In the genomic region with DNA sequence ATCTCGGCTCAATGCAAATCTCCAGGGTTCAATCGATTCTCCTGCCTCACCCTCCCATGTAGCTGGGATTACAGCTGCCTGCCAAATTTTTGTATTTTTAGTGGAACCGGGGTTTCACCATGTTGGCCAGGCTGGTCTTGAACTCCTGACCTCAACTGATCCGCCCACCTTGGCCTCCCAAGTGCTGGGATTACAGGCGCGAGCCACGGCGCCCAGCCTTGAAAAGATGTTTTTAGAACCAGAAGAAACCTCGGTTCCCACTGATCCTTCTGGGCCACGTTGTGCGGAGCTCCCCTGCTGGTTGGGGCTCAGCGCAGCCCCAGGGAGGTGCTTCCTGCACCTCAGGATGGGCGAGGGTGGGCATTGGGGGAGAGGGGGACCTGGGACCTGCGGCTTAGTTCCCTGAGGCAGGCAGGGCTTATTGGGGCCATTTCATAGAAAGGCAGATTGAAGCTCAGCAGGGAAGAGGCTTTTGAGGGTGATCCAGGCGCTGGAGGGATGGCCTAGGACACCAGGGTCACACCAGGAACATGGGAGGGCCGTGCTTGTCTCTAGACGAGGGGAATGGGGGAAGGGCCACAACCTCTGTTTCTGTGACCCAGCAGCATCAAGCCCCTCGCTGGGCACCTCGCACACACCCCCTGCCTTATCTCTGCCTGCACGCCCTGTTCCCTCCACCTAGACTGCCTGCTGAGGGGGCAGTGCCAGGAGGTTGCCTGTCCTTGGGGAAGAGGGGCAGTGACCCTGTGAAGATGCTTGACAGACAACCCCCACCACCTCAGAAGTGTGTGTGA, we compare ENCODE assay signal across 8 cellular contexts. TPM values are rescaled to one million over a fixed set of nuclear protein-coding genes. Genes with fewer than 3 reads are reported as not detected.
A peak's percentile ranks its signal among the peaks of the same experiment; 100 is the strongest.
DNase-seq lines count a peak whose midpoint lies in the region; ATAC-seq and TF ChIP-seq lines count a peak whose summit lies in the region.
"Had no signal": no experiment of that assay in that cellular context is flagged by ENCODE, and none has a peak within 500 bp of the region (broad histone marks: within the 10 kb centered on the region; RNA-seq: fewer than 3 reads in every experiment).

No MANE protein-coding gene starts in this region.

- H3K27ac ChIP-seq in angular gyrus (ENCODE audit: low read depth, low read length): peak overlapping the region; percentile 22
- H3K27ac ChIP-seq in liver (ENCODE audit: low read depth in 1 of 2, low read length in 2 of 2): peak overlapping the region; percentile 49 to 62
- peak overlapping the region; percentile 61 to 82 for H3K27ac ChIP-seq in thoracic aorta

- H3K9ac ChIP-seq in NT2/D1 (ENCODE audit: insufficient read length, low read depth) (peak overlapping the region; percentile 26), liver (ENCODE audit: low read depth in 1 of 2, low read length in 2 of 2) (peak overlapping the region in 1 of 2 donors; percentile 27)

- TF ChIP-seq RAD21 in liver (IDR thresholded peaks at IDR 0.05): peak in 1 of 2 donors; percentile 28

- H3K27me3 ChIP-seq in NT2/D1 (ENCODE audit: insufficient read depth, insufficient read length) (no peaks in the 10 kb centered on the region), liver (ENCODE audit: control insufficient read depth in 4 of 4, insufficient read depth in 4 of 4, low read length in 3 of 4) (no peaks in the 10 kb centered on the region), thoracic aorta (replicated peaks; ENCODE audit: insufficient read depth) (no peaks in the 10 kb centered on the region)

- 60% methylated on average over 20 of the region's 20 CpGs for WGBS in liver

- in situ Hi-C loops in ACHN (cut with HindIII; ENCODE audit: low pct_ligation_motif_present, low pct_unique_long_range_greater_than_20kb, low sequenced_read_pairs): no loop called here

- H3K4me3 ChIP-seq in NT2/D1 (ENCODE audit: insufficient read length, low read depth): no peak overlapping the region
- no peak overlapping the region for H3K4me3 ChIP-seq in liver (ENCODE audit: low read depth in 1 of 3, low read length in 3 of 3)
- peak overlapping the region; percentile 66 for H3K4me3 ChIP-seq in thoracic aorta

- H3K9me3 ChIP-seq in NT2/D1 (ENCODE audit: insufficient read depth, low read length): peaks cover 17% of the 10 kb centered on the region
- H3K9me3 ChIP-seq in liver (ENCODE audit: control insufficient read depth in 4 of 4, low read length in 3 of 4): no peaks in the 10 kb centered on the region
- no peaks in the 10 kb centered on the region for H3K9me3 ChIP-seq in thoracic aorta

- H3K36me3 ChIP-seq in NT2/D1 (ENCODE audit: insufficient read depth, insufficient read length, low read length): peaks cover 43% of the 10 kb centered on the region
- peaks cover 3 to 28% (median 13%) of the 10 kb centered on the region in 4 donors for H3K36me3 ChIP-seq in liver (ENCODE audit: control insufficient read depth in 4 of 4, insufficient read depth in 3 of 4, low read depth in 1 of 4, low read length in 3 of 4)
- no peaks in the 10 kb centered on the region for H3K36me3 ChIP-seq in thoracic aorta

- DNase-seq in NT2/D1 (ENCODE audit: low read depth, low spot score): no peak
- DNase-seq in thoracic aorta (ENCODE audit: low spot score): no peak
- DNase-seq in ACHN: no peak
- no peak for DNase-seq in foreskin melanocyte
- no peak for DNase-seq in NOMO-1 treated with dmso at 0.1 percent for 144 hours (lab: John Stamatoyannopoulos, UW; ENCODE audit: unreplicated experiment)
- DNase-seq: kidney glomerular epithelial cell had no signal

- no peak for ATAC-seq in thoracic aorta (ENCODE audit: insufficient number of reproducible peaks, low FRiP score, low read depth)

- H3K4me1 ChIP-seq in NT2/D1 (ENCODE audit: insufficient read depth, insufficient read length) (peaks cover 5% of the 10 kb centered on the region), liver (ENCODE audit: control insufficient read depth in 4 of 4, insufficient read depth in 4 of 4, low read length in 3 of 4) (peaks cover 11 to 33% (median 17%) of the 10 kb centered on the region in 4 donors), thoracic aorta (ENCODE audit: control insufficient read depth in 1 of 2, low read depth in 2 of 2) (peaks cover 12 to 28% of the 10 kb centered on the region in 2 donors)

- TF ChIP-seq CTCF in liver (IDR thresholded peaks at IDR 0.05; ENCODE audit: low read depth, low read length, missing input control): no peak
- no peak for TF ChIP-seq CTCF in thoracic aorta (IDR thresholded peaks at IDR 0.05)

TF ChIP-seq in liver, 16 proteins besides CTCF, POLR2A, EP300 and RAD21:
- TF ChIP-seq HNF4A (conservative IDR thresholded peaks at IDR 0.05) (peak in 1 of 2 donors; percentile 49), FOXA1 (IDR thresholded peaks at IDR 0.05) (no peak), NR2F2 (IDR thresholded peaks at IDR 0.05) (no peak), HNF4G (IDR thresholded peaks at IDR 0.05) (no peak), RXRA (IDR thresholded peaks at IDR 0.05) (peak; percentile 26 to 61), YY1 (IDR thresholded peaks at IDR 0.05) (no peak), SP1 (IDR thresholded peaks at IDR 0.05) (no peak), JUND (IDR thresholded peaks at IDR 0.05) (no peak), FOXA2 (IDR thresholded peaks at IDR 0.05) (no peak)

RNA-seq across cellular contexts. Expression of a gene that starts 6.3 kb away (rescaled TPM):
- total RNA-seq in liver: 100 to 1,000 TPM in 1 of 2 donors, 10 to 100 TPM in 1; 95.5 to 142 TPM
- polyA plus RNA-seq in liver: 10 to 100 TPM; 62.2 to 71.3 TPM
- 100 to 1,000 TPM; 256 to 338 TPM for total RNA-seq in thoracic aorta

RNA-seq across cellular contexts. Expression of a gene that starts 44.4 kb away (rescaled TPM):
- total RNA-seq in liver (10 to 100 TPM; 17.9 to 80.2 TPM), thoracic aorta (10 to 100 TPM; 56.0 to 61.7 TPM)
- polyA plus RNA-seq in liver: 10 to 100 TPM; 22.6 to 54.4 TPM
